Comparison of ENCODE assay signal across 10 cellular contexts in the genomic region with DNA sequence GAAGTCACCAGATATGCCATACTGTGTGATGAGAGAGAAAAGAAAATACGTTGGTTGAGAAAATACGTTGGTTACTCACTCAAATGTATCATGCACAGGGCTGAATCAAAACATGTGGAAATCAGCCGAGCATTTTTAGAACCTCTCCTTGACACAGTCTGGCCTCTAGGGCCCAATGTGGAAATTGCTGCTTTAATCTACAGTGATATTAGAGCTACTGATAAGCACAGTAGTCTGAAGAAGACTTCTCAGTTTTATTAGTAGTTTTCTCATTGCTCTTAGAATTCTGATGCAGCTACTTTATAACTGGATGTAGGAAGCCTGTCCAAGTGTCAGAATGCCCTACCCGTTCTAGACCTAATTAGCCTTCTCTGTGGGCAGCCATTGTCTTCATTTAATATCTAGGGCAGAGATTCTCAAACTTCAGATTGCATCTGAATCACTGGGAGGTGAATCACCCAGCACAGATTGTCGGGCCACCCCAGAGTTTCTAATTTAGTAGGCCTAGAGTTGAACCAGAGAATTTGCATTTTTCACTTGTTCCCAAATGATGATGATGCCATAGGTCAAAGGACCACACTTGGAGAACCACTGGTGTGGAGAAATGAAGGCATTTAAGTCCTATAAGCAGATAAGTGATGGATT.
A peak's percentile ranks its signal among the peaks of the same experiment; 100 is the strongest.
DNase-seq lines count a peak whose midpoint lies in the region; FAIRE-seq and TF ChIP-seq lines count a peak whose summit lies in the region.
"Had no signal": no experiment of that assay in that cellular context is flagged by ENCODE, and none has a peak within 500 bp of the region (broad histone marks: within the 10 kb centered on the region; RNA-seq: fewer than 3 reads in every experiment).

No MANE protein-coding gene starts in this region.

- H3K4me1 ChIP-seq in CD8-positive, alpha-beta memory T cell (ENCODE audit: insufficient read depth, low read length), result no peaks in the 10 kb centered on the region

- TF ChIP-seq EP300 in Ishikawa (IDR thresholded peaks at IDR 0.05; ENCODE audit: borderline replicate concordance), result no peak

- POLR2A ChIA-PET in CD8-positive, alpha-beta memory T cell (lab: Charles Lee), result no interaction called here

- no peak overlapping the region for H3K4me3 ChIP-seq in fibroblast of pulmonary artery (replicated peaks; ENCODE audit: low read depth, low read length)
- no peak overlapping the region for H3K4me3 ChIP-seq in CD8-positive, alpha-beta memory T cell (ENCODE audit: low read length)
- H3K4me3 ChIP-seq: PC-9 had no signal

- intact Hi-C loops in CD14-positive monocyte (cut with micrococcal nuclease), result no loop called here

- peak; percentile 21 for DNase-seq in stimulated activated CD4-positive, alpha-beta T cell treated with anti-CD3 and anti-CD28 coated beads, Interleukin-15, amount 100 ng/mL, for 24 hours
- no peak for DNase-seq in stimulated activated CD4-positive, alpha-beta T cell treated with anti-CD3 and anti-CD28 coated beads, Interleukin-12 subunit alpha, Interleukin-12 subunit beta, amount 100 ng/mL, for 4 hours
- peak; percentile 45 for DNase-seq in fibroblast of pulmonary artery (ENCODE audit: low read depth)
- DNase-seq in urothelium cell line (ENCODE audit: low spot score), result peak; percentile 9
- no peak for DNase-seq in CD14-positive monocyte (ENCODE audit: low spot score)
- DNase-seq in CD8-positive, alpha-beta memory T cell, result no peak
- DNase-seq in HK-2 (ENCODE audit: unreplicated experiment), result no peak
- DNase-seq: PC-9 had no signal

- FAIRE-seq in urothelium cell line (lab: Jason Lieb, UNC), result no peak
- FAIRE-seq: G401.6 had no signal

- peaks cover 0 to 7% of the 10 kb centered on the region in 2 donors for H3K36me3 Mint-ChIP-seq in CD14-positive monocyte
- H3K36me3 Mint-ChIP-seq in CD8-positive, alpha-beta memory T cell, result peaks cover 0 to 2% (median 0%) of the 10 kb centered on the region in 3 donors

- TF ChIP-seq CTCF in fibroblast of pulmonary artery (IDR thresholded peaks at IDR 0.05; ENCODE audit: low read length, missing control alignments) (no peak), CD14-positive monocyte (IDR thresholded peaks at IDR 0.05) (no peak)

- H3K4me3 Mint-ChIP-seq in CD14-positive monocyte, result no peak overlapping the region
- no peak overlapping the region for H3K4me3 Mint-ChIP-seq in CD8-positive, alpha-beta memory T cell

- TF ChIP-seq RAD21 in Ishikawa (IDR thresholded peaks at IDR 0.05; ENCODE audit: low read depth), result peak; percentile 38; the same call in 1 of the 2 replicates

- H3K36me3 ChIP-seq in CD8-positive, alpha-beta memory T cell (ENCODE audit: insufficient read depth, low read length), result no peaks in the 10 kb centered on the region

- CTCF ChIA-PET in CD8-positive, alpha-beta memory T cell (lab: Charles Lee), result interaction anchor here (1.5 kb wide), 1 partner anchor 229 kb away, joined by 5 read pairs; a partner anchor contains a TSS

- peak overlapping the region in 2 of 7 donors; percentile 33 to 44 for H3K27ac Mint-ChIP-seq in CD14-positive monocyte
- no peak overlapping the region for H3K27ac Mint-ChIP-seq in CD8-positive, alpha-beta memory T cell

- peaks cover 41% of the 10 kb centered on the region for H3K4me1 Mint-ChIP-seq in CD14-positive monocyte
- H3K4me1 Mint-ChIP-seq in CD8-positive, alpha-beta memory T cell, result peaks cover 0 to 3% (median 0%) of the 10 kb centered on the region in 3 donors

- H3K9me3 ChIP-seq in CD8-positive, alpha-beta memory T cell (ENCODE audit: low read length), result no peaks in the 10 kb centered on the region

- H3K27ac ChIP-seq in CD8-positive, alpha-beta memory T cell (ENCODE audit: low read depth, low read length), result no peak overlapping the region
- H3K27ac ChIP-seq: PC-9 had no signal

- H3K9me3 Mint-ChIP-seq in CD14-positive monocyte, result peaks cover 0 to 2% (median 0%) of the 10 kb centered on the region in 7 donors
- no peaks in the 10 kb centered on the region for H3K9me3 Mint-ChIP-seq in CD8-positive, alpha-beta memory T cell

- H3K27me3 Mint-ChIP-seq in CD14-positive monocyte (ENCODE audit: low read depth in 3 of 3), result no peaks in the 10 kb centered on the region
- H3K27me3 Mint-ChIP-seq in CD8-positive, alpha-beta memory T cell, result peaks cover 0 to 3% of the 10 kb centered on the region in 2 donors

- H3K27me3 ChIP-seq in CD8-positive, alpha-beta memory T cell (ENCODE audit: insufficient read depth, low read length, poor library complexity, severe bottlenecking), result no peaks in the 10 kb centered on the region

TF ChIP-seq in Ishikawa, 13 proteins besides CTCF, POLR2A, EP300 and RAD21:
- TF ChIP-seq, protein P1, sequence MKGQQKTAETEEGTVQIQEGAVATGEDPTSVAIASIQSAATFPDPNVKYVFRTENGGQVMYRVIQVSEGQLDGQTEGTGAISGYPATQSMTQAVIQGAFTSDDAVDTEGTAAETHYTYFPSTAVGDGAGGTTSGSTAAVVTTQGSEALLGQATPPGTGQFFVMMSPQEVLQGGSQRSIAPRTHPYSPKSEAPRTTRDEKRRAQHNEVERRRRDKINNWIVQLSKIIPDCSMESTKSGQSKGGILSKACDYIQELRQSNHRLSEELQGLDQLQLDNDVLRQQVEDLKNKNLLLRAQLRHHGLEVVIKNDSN (IDR thresholded peaks at IDR 0.05), result no peak
- no peak for TF ChIP-seq NFIC (IDR thresholded peaks at IDR 0.05)
- no peak for TF ChIP-seq YY1 (IDR thresholded peaks at IDR 0.05; ENCODE audit: low read depth)
- no peak for TF ChIP-seq EGR1 (IDR thresholded peaks at IDR 0.05)
- TF ChIP-seq TEAD4 (IDR thresholded peaks at IDR 0.05), result no peak
- no peak for TF ChIP-seq ZBTB7A (IDR thresholded peaks at IDR 0.05; ENCODE audit: low read depth)
- TF ChIP-seq, protein P2, sequence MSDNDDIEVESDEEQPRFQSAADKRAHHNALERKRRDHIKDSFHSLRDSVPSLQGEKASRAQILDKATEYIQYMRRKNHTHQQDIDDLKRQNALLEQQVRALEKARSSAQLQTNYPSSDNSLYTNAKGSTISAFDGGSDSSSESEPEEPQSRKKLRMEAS (IDR thresholded peaks at IDR 0.05), result no peak
- no peak for TF ChIP-seq TAF1 (IDR thresholded peaks at IDR 0.05; ENCODE audit: low read depth)
- TF ChIP-seq, protein P3, sequence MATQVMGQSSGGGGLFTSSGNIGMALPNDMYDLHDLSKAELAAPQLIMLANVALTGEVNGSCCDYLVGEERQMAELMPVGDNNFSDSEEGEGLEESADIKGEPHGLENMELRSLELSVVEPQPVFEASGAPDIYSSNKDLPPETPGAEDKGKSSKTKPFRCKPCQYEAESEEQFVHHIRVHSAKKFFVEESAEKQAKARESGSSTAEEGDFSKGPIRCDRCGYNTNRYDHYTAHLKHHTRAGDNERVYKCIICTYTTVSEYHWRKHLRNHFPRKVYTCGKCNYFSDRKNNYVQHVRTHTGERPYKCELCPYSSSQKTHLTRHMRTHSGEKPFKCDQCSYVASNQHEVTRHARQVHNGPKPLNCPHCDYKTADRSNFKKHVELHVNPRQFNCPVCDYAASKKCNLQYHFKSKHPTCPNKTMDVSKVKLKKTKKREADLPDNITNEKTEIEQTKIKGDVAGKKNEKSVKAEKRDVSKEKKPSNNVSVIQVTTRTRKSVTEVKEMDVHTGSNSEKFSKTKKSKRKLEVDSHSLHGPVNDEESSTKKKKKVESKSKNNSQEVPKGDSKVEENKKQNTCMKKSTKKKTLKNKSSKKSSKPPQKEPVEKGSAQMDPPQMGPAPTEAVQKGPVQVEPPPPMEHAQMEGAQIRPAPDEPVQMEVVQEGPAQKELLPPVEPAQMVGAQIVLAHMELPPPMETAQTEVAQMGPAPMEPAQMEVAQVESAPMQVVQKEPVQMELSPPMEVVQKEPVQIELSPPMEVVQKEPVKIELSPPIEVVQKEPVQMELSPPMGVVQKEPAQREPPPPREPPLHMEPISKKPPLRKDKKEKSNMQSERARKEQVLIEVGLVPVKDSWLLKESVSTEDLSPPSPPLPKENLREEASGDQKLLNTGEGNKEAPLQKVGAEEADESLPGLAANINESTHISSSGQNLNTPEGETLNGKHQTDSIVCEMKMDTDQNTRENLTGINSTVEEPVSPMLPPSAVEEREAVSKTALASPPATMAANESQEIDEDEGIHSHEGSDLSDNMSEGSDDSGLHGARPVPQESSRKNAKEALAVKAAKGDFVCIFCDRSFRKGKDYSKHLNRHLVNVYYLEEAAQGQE (IDR thresholded peaks at IDR 0.05; ENCODE audit: low read depth), result no peak
- no peak for TF ChIP-seq FOXM1 (IDR thresholded peaks at IDR 0.05; ENCODE audit: borderline replicate concordance, low read depth)
- TF ChIP-seq TCF12 (IDR thresholded peaks at IDR 0.05; ENCODE audit: low read depth), result no peak
- TF ChIP-seq CREB1 (IDR thresholded peaks at IDR 0.05; ENCODE audit: low read depth), result no peak
- no peak for TF ChIP-seq CEBPB (IDR thresholded peaks at IDR 0.05)
TF ChIP-seq in Ishikawa: peak in this region for 0.

Comparison
In these comparisons a context has a peak if more than half of its experiments do, and no peak if none do; other contexts are left out.
1. DNase-seq: peak in stimulated activated CD4-positive, alpha-beta T cell treated with anti-CD3 and anti-CD28 coated beads, Interleukin-15, amount 100 ng/mL, for 24 hours (single experiment), fibroblast of pulmonary artery (single experiment) and urothelium cell line (single experiment); none in stimulated activated CD4-positive, alpha-beta T cell treated with anti-CD3 and anti-CD28 coated beads, Interleukin-12 subunit alpha, Interleukin-12 subunit beta, amount 100 ng/mL, for 4 hours (single experiment), CD14-positive monocyte (single experiment), CD8-positive, alpha-beta memory T cell (0 of 5) and HK-2 (single experiment).